8 cellular contexts compared by ENCODE assay signal in the genomic region with DNA sequence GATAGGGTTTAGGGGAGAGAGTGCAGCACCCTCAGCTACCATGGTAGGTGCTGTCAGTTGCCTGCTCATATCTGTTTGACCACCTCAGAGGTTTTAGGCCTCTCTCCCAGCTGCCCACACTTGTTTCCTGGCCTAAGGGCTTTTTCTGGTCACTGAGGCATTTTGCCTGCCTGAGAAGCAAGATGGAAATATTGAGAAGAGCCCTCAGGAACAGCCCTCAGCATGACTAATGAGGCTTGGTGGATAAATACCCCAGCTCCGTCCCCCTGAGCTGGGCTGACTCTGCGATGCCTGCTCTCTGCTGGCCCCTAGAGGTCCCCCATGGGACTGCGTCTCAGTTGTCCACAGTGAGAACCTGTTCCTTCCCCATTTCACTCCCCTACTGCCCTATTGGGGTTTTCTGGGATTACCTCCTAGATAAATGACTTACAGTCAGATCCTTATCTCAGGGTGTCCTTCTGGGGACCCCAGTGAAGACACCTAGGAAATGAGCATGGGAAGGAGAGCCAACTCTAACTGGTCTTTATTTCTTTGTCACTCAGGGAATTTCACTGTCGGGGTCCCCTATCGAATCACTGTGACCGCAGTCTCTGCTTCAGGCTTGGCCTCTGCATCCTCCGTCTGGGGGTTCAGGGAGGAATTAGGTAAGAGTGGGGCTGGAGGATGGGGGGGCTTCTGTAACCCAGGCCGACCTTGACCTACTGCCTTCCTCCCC. TPM values are rescaled to one million over a fixed set of nuclear protein-coding genes. Genes with fewer than 3 reads are reported as not detected.
DNase-seq lines count a peak whose midpoint lies in the region; ATAC-seq and TF ChIP-seq lines count a peak whose summit lies in the region.

No MANE protein-coding gene starts in this region.

- ATAC-seq in Panc1 (peak; percentile 84), GM18498 (IDR thresholded peaks at IDR 0.05; ENCODE audit: unreplicated experiment) (no peak)

- H3K4me3 ChIP-seq in Panc1 (ENCODE audit: low read depth in 2 of 2, low read length in 2 of 2): no peak overlapping the region

- no peak overlapping the region for H3K27ac Mint-ChIP-seq in activated T-helper 1 cell treated with anti-CD3 and anti-CD28 coated beads, Interleukin-12 subunit alpha, Interleukin-12 subunit beta, Interleukin-2, Interleukin-4 antibody, amounts not matched to agents 30 ng/mL and 10 ng/mL and 1 ng/mL, durations not matched to agents 14 hours and 24 hours and 36 hours

- in situ Hi-C loops in Panc1 (cut with HindIII; ENCODE audit: low pct_unique_long_range_greater_than_20kb, low sequenced_read_pairs): no loop called here

- H3K9me3 ChIP-seq in Panc1 (ENCODE audit: control insufficient read depth, insufficient read depth, low read depth, low read length): no peaks in the 10 kb centered on the region

- peaks cover 46% of the 10 kb centered on the region for H3K36me3 Mint-ChIP-seq in activated T-helper 1 cell treated with anti-CD3 and anti-CD28 coated beads, Interleukin-12 subunit alpha, Interleukin-12 subunit beta, Interleukin-2, Interleukin-4 antibody, amounts not matched to agents 30 ng/mL and 10 ng/mL and 1 ng/mL, durations not matched to agents 14 hours and 24 hours and 36 hours (ENCODE audit: low read depth)

- peak; percentile 92 for TF ChIP-seq CTCF in Panc1 (IDR thresholded peaks at IDR 0.05)

- H3K36me3 ChIP-seq in Panc1 (ENCODE audit: control insufficient read depth, insufficient read depth, low read length): no peaks in the 10 kb centered on the region

- peak; percentile 26 for DNase-seq in NK-92 treated with Interleukin-12 subunit alpha and Interleukin-12 subunit beta, amount 100 ng/mL, for 24 hours (lab: John Stamatoyannopoulos, UW)
- DNase-seq in NK-92 (lab: John Stamatoyannopoulos, UW; ENCODE audit: unreplicated experiment) (no peak), Panc1 (ENCODE audit: low read depth, low spot score) (no peak), head of caudate nucleus (peak in 33 of 42 donors; percentile 12 to 75 (median 40)), occipital lobe (lab: John Stamatoyannopoulos, UW) (no peak)
- peak; percentile 60 for DNase-seq in activated T-helper 1 cell treated with anti-CD3 and anti-CD28 coated beads, Interleukin-12 subunit alpha, Interleukin-12 subunit beta, Interleukin-2, Interleukin-4 antibody, amounts not matched to agents 30 ng/mL and 10 ng/mL and 1 ng/mL, durations not matched to agents 14 hours and 24 hours and 36 hours (ENCODE audit: low spot score)
- DNase-seq in stimulated activated CD4-positive, alpha-beta T cell treated with anti-CD3 and anti-CD28 coated beads, Interleukin-12 subunit alpha, Interleukin-12 subunit beta, amount 100 ng/mL, for 4 hours: peak; percentile 76

- H3K27me3 Mint-ChIP-seq in activated T-helper 1 cell treated with anti-CD3 and anti-CD28 coated beads, Interleukin-12 subunit alpha, Interleukin-12 subunit beta, Interleukin-2, Interleukin-4 antibody, amounts not matched to agents 30 ng/mL and 10 ng/mL and 1 ng/mL, durations not matched to agents 14 hours and 24 hours and 36 hours (ENCODE audit: insufficient read depth): no peaks in the 10 kb centered on the region

- H3K9me3 Mint-ChIP-seq in activated T-helper 1 cell treated with anti-CD3 and anti-CD28 coated beads, Interleukin-12 subunit alpha, Interleukin-12 subunit beta, Interleukin-2, Interleukin-4 antibody, amounts not matched to agents 30 ng/mL and 10 ng/mL and 1 ng/mL, durations not matched to agents 14 hours and 24 hours and 36 hours: peaks cover 4% of the 10 kb centered on the region

- no peak overlapping the region for H3K27ac ChIP-seq in Panc1 (ENCODE audit: low read length)

- H3K4me1 ChIP-seq in Panc1 (ENCODE audit: control insufficient read depth, insufficient read depth, low read length): no peaks in the 10 kb centered on the region

- peaks cover 7% of the 10 kb centered on the region for H3K4me1 Mint-ChIP-seq in activated T-helper 1 cell treated with anti-CD3 and anti-CD28 coated beads, Interleukin-12 subunit alpha, Interleukin-12 subunit beta, Interleukin-2, Interleukin-4 antibody, amounts not matched to agents 30 ng/mL and 10 ng/mL and 1 ng/mL, durations not matched to agents 14 hours and 24 hours and 36 hours (ENCODE audit: low read depth)

- POLR2A ChIA-PET in Panc1 (lab: Charles Lee): interaction anchor here (0.6 to 0.7 kb wide), 3 partner anchors 64 to 168 kb away, joined by 6 to 11 read pairs (median 7); a partner anchor contains a TSS

- no peaks in the 10 kb centered on the region for H3K27me3 ChIP-seq in Panc1 (ENCODE audit: control insufficient read depth, insufficient read depth, low read length)

- H3K4me3 Mint-ChIP-seq in activated T-helper 1 cell treated with anti-CD3 and anti-CD28 coated beads, Interleukin-12 subunit alpha, Interleukin-12 subunit beta, Interleukin-2, Interleukin-4 antibody, amounts not matched to agents 30 ng/mL and 10 ng/mL and 1 ng/mL, durations not matched to agents 14 hours and 24 hours and 36 hours: no peak overlapping the region

- CTCF ChIA-PET in Panc1 (lab: Charles Lee): interaction anchor here (0.5 to 0.7 kb wide), 4 partner anchors 101 to 351 kb away, joined by 3 to 9 read pairs (median 7); no protein-coding TSS in a partner anchor

- no TSS peak for BruUV-seq in Panc1 (replicated peaks; lab: Mats Ljungman, UMichigan)

- intact Hi-C loops in Panc1 (cut with micrococcal nuclease; ENCODE audit: unreplicated experiment) (no loop called here), head of caudate nucleus (cut with DNase I) (no loop called here)
- intact Hi-C loops in activated T-helper 1 cell treated with anti-CD3 and anti-CD28 coated beads, Interleukin-12 subunit alpha, Interleukin-12 subunit beta, Interleukin-2, Interleukin-4 antibody, amounts not matched to agents 30 ng/mL and 10 ng/mL and 1 ng/mL, durations not matched to agents 14 hours and 24 hours and 36 hours (cut with micrococcal nuclease): loop anchor here (1.0 to 5.0 kb wide), 2 partner anchors 81 to 168 kb away; no protein-coding TSS in a partner anchor

RNA-seq across cellular contexts. Expression of gene PALM3, which starts 13.3 kb away (rescaled TPM):
- total RNA-seq in Panc1 (2021; ENCODE audit: unreplicated experiment) (0.54 TPM), occipital lobe (3.4 TPM)
- 1.3 TPM for polyA plus RNA-seq in Panc1 (2012; ENCODE audit: insufficient read length)
- 0.65 TPM in 1 of 2 replicates, not detected in the other for total RNA-seq in activated T-helper 1 cell treated with anti-CD3 and anti-CD28 coated beads, Interleukin-12 subunit alpha, Interleukin-12 subunit beta, Interleukin-2, Interleukin-4 antibody, amounts not matched to agents 30 ng/mL and 10 ng/mL and 1 ng/mL, durations not matched to agents 14 hours and 24 hours and 36 hours

RNA-seq across cellular contexts. Expression of gene IL27RA, which starts 17.0 kb away (rescaled TPM):
- total RNA-seq in Panc1 (2021; ENCODE audit: unreplicated experiment) (10.2 TPM), occipital lobe (7.0 TPM)
- 10.8 TPM for polyA plus RNA-seq in Panc1 (2012; ENCODE audit: insufficient read length)
- total RNA-seq in activated T-helper 1 cell treated with anti-CD3 and anti-CD28 coated beads, Interleukin-12 subunit alpha, Interleukin-12 subunit beta, Interleukin-2, Interleukin-4 antibody, amounts not matched to agents 30 ng/mL and 10 ng/mL and 1 ng/mL, durations not matched to agents 14 hours and 24 hours and 36 hours: 82.5 and 84.9 TPM in 2 replicates

RNA-seq across cellular contexts. Expression of gene RLN3, which starts 20.6 kb away (rescaled TPM):
- not detected for total RNA-seq in Panc1 (2021; ENCODE audit: unreplicated experiment)
- not detected for polyA plus RNA-seq in Panc1 (2012; ENCODE audit: insufficient read length)
- not detected in 2 replicates for total RNA-seq in activated T-helper 1 cell treated with anti-CD3 and anti-CD28 coated beads, Interleukin-12 subunit alpha, Interleukin-12 subunit beta, Interleukin-2, Interleukin-4 antibody, amounts not matched to agents 30 ng/mL and 10 ng/mL and 1 ng/mL, durations not matched to agents 14 hours and 24 hours and 36 hours
- total RNA-seq in occipital lobe: not detected

RNA-seq across cellular contexts. Expression of gene MISP3, which starts 24.0 kb away (rescaled TPM):
- total RNA-seq in Panc1 (2021; ENCODE audit: unreplicated experiment) (1.5 TPM), occipital lobe (1.6 TPM)
- 2.9 TPM for polyA plus RNA-seq in Panc1 (2012; ENCODE audit: insufficient read length)
- total RNA-seq in activated T-helper 1 cell treated with anti-CD3 and anti-CD28 coated beads, Interleukin-12 subunit alpha, Interleukin-12 subunit beta, Interleukin-2, Interleukin-4 antibody, amounts not matched to agents 30 ng/mL and 10 ng/mL and 1 ng/mL, durations not matched to agents 14 hours and 24 hours and 36 hours: 2.3 TPM in 2 replicates

RNA-seq across cellular contexts. Expression of gene C19orf67, which starts 37.0 kb away (rescaled TPM):
- total RNA-seq in Panc1 (2021; ENCODE audit: unreplicated experiment) (0.28 TPM), occipital lobe (not detected)
- polyA plus RNA-seq in Panc1 (2012; ENCODE audit: insufficient read length): not detected
- 0.67 and 1.1 TPM in 2 replicates for total RNA-seq in activated T-helper 1 cell treated with anti-CD3 and anti-CD28 coated beads, Interleukin-12 subunit alpha, Interleukin-12 subunit beta, Interleukin-2, Interleukin-4 antibody, amounts not matched to agents 30 ng/mL and 10 ng/mL and 1 ng/mL, durations not matched to agents 14 hours and 24 hours and 36 hours

Comparison
In these comparisons a context has a peak if more than half of its experiments do, and no peak if none do; other contexts are left out.
1. DNase-seq: peak in NK-92 treated with Interleukin-12 subunit alpha and Interleukin-12 subunit beta, amount 100 ng/mL, for 24 hours (single experiment), activated T-helper 1 cell treated with anti-CD3 and anti-CD28 coated beads, Interleukin-12 subunit alpha, Interleukin-12 subunit beta, Interleukin-2, Interleukin-4 antibody, amounts not matched to agents 30 ng/mL and 10 ng/mL and 1 ng/mL, durations not matched to agents 14 hours and 24 hours and 36 hours (single experiment), head of caudate nucleus (33 of 42) and stimulated activated CD4-positive, alpha-beta T cell treated with anti-CD3 and anti-CD28 coated beads, Interleukin-12 subunit alpha, Interleukin-12 subunit beta, amount 100 ng/mL, for 4 hours (single experiment); none in NK-92 (single experiment), Panc1 (single experiment) and occipital lobe (single experiment).